7 cellular contexts compared by ENCODE assay signal in the genomic region with DNA sequence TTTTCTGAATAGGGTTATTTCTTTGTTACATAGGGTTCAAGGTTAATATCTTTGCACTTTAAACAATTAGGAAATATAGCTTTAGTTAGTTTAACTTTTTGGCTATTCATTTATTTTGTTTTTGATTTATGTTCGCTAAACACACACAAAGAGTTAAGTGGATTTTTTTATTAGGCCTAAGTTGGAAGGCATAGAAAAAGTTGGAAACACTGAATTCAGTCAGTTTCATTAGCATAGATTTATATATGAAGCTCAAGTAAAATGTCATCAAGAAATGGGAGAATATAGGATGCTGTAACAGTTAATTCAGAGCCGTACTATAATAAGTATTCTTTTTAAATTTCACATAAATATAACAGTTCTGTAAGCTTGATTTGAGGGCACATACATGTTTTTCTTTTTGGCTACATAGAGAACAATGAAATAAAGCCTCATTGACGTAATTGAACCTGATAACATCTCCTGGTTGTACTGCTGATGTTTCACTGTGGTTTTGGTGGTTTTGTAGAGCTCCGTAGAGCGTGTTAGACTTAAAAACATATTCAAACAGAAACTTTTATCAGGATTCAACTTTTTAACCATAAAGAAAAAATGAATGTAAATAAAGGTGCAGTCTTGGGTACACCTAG.
DNase-seq lines count a peak whose midpoint lies in the region; ATAC-seq, FAIRE-seq and TF ChIP-seq lines count a peak whose summit lies in the region.

No MANE protein-coding gene starts in this region.

- no peak overlapping the region for H3K27ac ChIP-seq in mammary epithelial cell (ENCODE audit: insufficient read depth, low read depth, low read length)
- no peak overlapping the region for H3K27ac ChIP-seq in testis
- H3K27ac ChIP-seq in hepatocyte = no peak overlapping the region

- ATAC-seq in GM18867 (IDR thresholded peaks at IDR 0.05; ENCODE audit: unreplicated experiment) = peak; percentile 92
- ATAC-seq in HG02571 (IDR thresholded peaks at IDR 0.05; ENCODE audit: unreplicated experiment) = peak; percentile 84

- in situ Hi-C loops in mammary epithelial cell (cut with MboI; ENCODE audit: low sequenced_read_pairs in 2 of 2) = no loop called here

- peak; percentile 81 for DNase-seq in NAMALWA (ENCODE audit: low spot score)
- DNase-seq in mammary epithelial cell = peak; percentile 78
- no peak for DNase-seq in testis
- no peak for DNase-seq in H54 (ENCODE audit: insufficient read length, low spot score)
- no peak for DNase-seq in hepatocyte (ENCODE audit: low spot score)

- WGBS in mammary epithelial cell (ENCODE audit: low coverage, missing lambda C conversion rate) = 29% methylated on average over 5 of the region's 5 CpGs
- WGBS in testis, 2 donors = 70 to 80% methylated on average over 5 of the region's 5 CpGs
- WGBS in hepatocyte (ENCODE audit: low lambda C conversion rate, missing lambda C conversion rate) = 74% methylated on average over 5 of the region's 5 CpGs

- TF ChIP-seq CTCF in mammary epithelial cell (conservative IDR thresholded peaks at IDR 0.05 in 1 of 2, IDR thresholded peaks at IDR 0.05 in 1 of 2; ENCODE audit: extremely low read depth in 1 of 2, insufficient read depth in 1 of 2, low read depth in 1 of 2, low read length in 2 of 2) = no peak
- no peak for TF ChIP-seq CTCF in testis (IDR thresholded peaks at IDR 0.05)
- TF ChIP-seq CTCF in hepatocyte (IDR thresholded peaks at IDR 0.05; ENCODE audit: poor library complexity) = no peak

- FAIRE-seq in H54 (lab: Jason Lieb, UNC) = no peak

- H3K36me3 ChIP-seq in mammary epithelial cell (ENCODE audit: insufficient read depth, low read length) (no peaks in the 10 kb centered on the region), testis (ENCODE audit: low read depth, missing control alignments) (no peaks in the 10 kb centered on the region), hepatocyte (replicated peaks; ENCODE audit: insufficient read depth, low read depth) (no peaks in the 10 kb centered on the region)

- H3K27me3 ChIP-seq in mammary epithelial cell (ENCODE audit: insufficient read depth, low read length) (peaks cover 9% of the 10 kb centered on the region), testis (no peaks in the 10 kb centered on the region), hepatocyte (no peaks in the 10 kb centered on the region)

- no peak for TF ChIP-seq POLR2A in testis (IDR thresholded peaks at IDR 0.05)
- TF ChIP-seq POLR2A in H54 (IDR thresholded peaks at IDR 0.05; ENCODE audit: low read depth, low read length) = no peak

- H3K4me1 ChIP-seq in mammary epithelial cell (ENCODE audit: insufficient read depth, low read length) (no peaks in the 10 kb centered on the region), testis (no peaks in the 10 kb centered on the region), hepatocyte (ENCODE audit: insufficient read depth) (no peaks in the 10 kb centered on the region)

- no peak overlapping the region for H3K4me3 ChIP-seq in mammary epithelial cell (replicated peaks in 1 of 3; ENCODE audit: insufficient read depth in 1 of 3, low read depth in 2 of 3, low read length in 3 of 3)
- no peak overlapping the region for H3K4me3 ChIP-seq in testis
- H3K4me3 ChIP-seq in hepatocyte = no peak overlapping the region

- intact Hi-C loops in mammary epithelial cell (cut with micrococcal nuclease) = no loop called here
- intact Hi-C loops in testis (cut with DNase I; ENCODE audit: low total_unique reads) = no loop called here

- CTCF ChIA-PET in mammary epithelial cell (lab: Charles Lee; ENCODE audit: low non-redundant PET) = no interaction called here

- H3K79me2 ChIP-seq in mammary epithelial cell (ENCODE audit: insufficient read depth, low read length) = no peaks in the 10 kb centered on the region
- H3K79me2 ChIP-seq in hepatocyte = peaks cover 24% of the 10 kb centered on the region

- no peaks in the 10 kb centered on the region for H3K9me3 ChIP-seq in mammary epithelial cell (replicated peaks; ENCODE audit: insufficient read depth, low read length)
- H3K9me3 ChIP-seq in testis = no peaks in the 10 kb centered on the region
- no peaks in the 10 kb centered on the region for H3K9me3 ChIP-seq in hepatocyte (ENCODE audit: low read depth)

- H3K4me2 ChIP-seq in mammary epithelial cell (ENCODE audit: insufficient read depth, low read depth, low read length) = no peak overlapping the region
- H3K4me2 ChIP-seq in hepatocyte = no peak overlapping the region

- H4K20me1 ChIP-seq in mammary epithelial cell (ENCODE audit: insufficient read depth, low read length) (no peaks in the 10 kb centered on the region), hepatocyte (ENCODE audit: insufficient read depth, poor library complexity, severe bottlenecking) (no peaks in the 10 kb centered on the region)

- no peak overlapping the region for H3K9ac ChIP-seq in mammary epithelial cell (ENCODE audit: insufficient read depth, low read length)

- H2AFZ ChIP-seq in mammary epithelial cell (ENCODE audit: low read depth, low read length) = no peak overlapping the region
- H2AFZ ChIP-seq in hepatocyte = no peak overlapping the region

- H3K9me2 ChIP-seq in hepatocyte (replicated peaks; ENCODE audit: insufficient read depth) = no peaks in the 10 kb centered on the region

- BruUV-seq in mammary epithelial cell (replicated peaks; lab: Mats Ljungman, UMichigan) = no TSS peak

- dilution Hi-C loops in mammary epithelial cell (cut with HindIII; ENCODE audit: low sequenced_read_pairs) = no loop called here

Comparison
In these comparisons a context has a peak if more than half of its experiments do, and no peak if none do; other contexts are left out.
1. DNase-seq: peak in NAMALWA (single experiment) and mammary epithelial cell (single experiment); none in testis (single experiment), H54 (single experiment) and hepatocyte (single experiment).